Comparison of ENCODE assay signal across 8 cellular contexts in the genomic region with DNA sequence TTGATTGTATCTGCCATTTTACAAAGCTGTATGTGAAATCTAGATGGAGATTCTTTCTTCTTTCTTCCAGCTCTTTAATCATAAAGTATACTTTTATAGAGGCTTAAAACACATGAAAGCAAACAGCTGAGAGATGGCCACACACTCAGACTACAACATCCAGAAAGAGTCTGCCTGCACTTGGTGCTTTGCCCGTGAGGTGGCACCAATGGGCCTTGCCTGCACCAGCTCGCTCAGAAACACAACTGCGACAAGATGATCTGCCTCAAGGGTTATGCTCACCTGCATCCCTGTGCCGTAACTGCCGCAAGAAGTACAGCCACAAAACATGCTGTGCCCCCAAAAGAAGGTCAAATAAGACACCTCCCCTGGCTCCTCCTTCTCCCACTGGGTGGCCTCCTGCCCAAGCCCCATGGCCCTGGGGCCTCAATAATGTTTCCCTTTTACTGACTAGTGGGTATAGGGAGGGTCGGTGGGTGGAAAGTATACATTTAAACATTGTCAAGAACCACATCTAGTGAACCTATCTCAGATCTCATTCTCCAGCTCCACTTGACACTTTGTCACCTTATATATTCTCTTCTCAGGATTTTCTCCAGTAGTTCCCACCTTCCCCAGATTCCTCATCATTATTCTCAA.
DNase-seq lines count a peak whose midpoint lies in the region; ATAC-seq lines count a peak whose summit lies in the region.

No MANE protein-coding gene starts in this region.

- H3K9me3 ChIP-seq in endocrine pancreas (ENCODE audit: control insufficient read depth, low read length) = no peaks in the 10 kb centered on the region

- H3K4me1 ChIP-seq in endocrine pancreas (ENCODE audit: control insufficient read depth, insufficient read depth, low read length) = no peaks in the 10 kb centered on the region

- no peak for ATAC-seq in GM19035 (IDR thresholded peaks at IDR 0.05; ENCODE audit: unreplicated experiment)
- ATAC-seq in HG03469 (IDR thresholded peaks at IDR 0.05; ENCODE audit: unreplicated experiment) = no peak

- H3K4me3 ChIP-seq in endocrine pancreas (ENCODE audit: control insufficient read depth, insufficient read depth, low read length) = peak overlapping the region; percentile 18

- peak overlapping the region; percentile 30 for H3K9ac ChIP-seq in endocrine pancreas (ENCODE audit: control insufficient read depth, insufficient read depth, low read length)

- no peaks in the 10 kb centered on the region for H3K36me3 ChIP-seq in endocrine pancreas (ENCODE audit: control insufficient read depth, insufficient read depth, low read length)

- peak; percentile 63 for DNase-seq in ELF-1 (ENCODE audit: low read depth, low spot score)
- peak; percentile 37 for DNase-seq in NCI-H2227 treated with DMSO at 0.1 percent for 48 hours (lab: John Stamatoyannopoulos, UW)
- peak; percentile 31 for DNase-seq in mucosa of gallbladder (ENCODE audit: low spot score)
- DNase-seq in NCI-H2171 (lab: John Stamatoyannopoulos, UW) = no peak
- DNase-seq in SIG-M5 treated with dmso at 0.1 percent for 504 hours (lab: John Stamatoyannopoulos, UW; ENCODE audit: unreplicated experiment) = no peak

- H3K27me3 ChIP-seq in endocrine pancreas (ENCODE audit: control insufficient read depth, insufficient read depth, low read length) = no peaks in the 10 kb centered on the region

Comparison
In these comparisons a context has a peak if more than half of its experiments do, and no peak if none do; other contexts are left out.
1. DNase-seq: peak in ELF-1 (single experiment), NCI-H2227 treated with DMSO at 0.1 percent for 48 hours (single experiment) and mucosa of gallbladder (single experiment); none in NCI-H2171 (single experiment) and SIG-M5 treated with dmso at 0.1 percent for 504 hours (single experiment).